In genomic region chr21:46244602-46245001, GRCh38 we compare ENCODE assay signal across 23 cellular contexts.
"Had no signal": no experiment of that assay in that cellular context is flagged by ENCODE, and none has a peak within 500 bp of the region (broad histone marks: within the 10 kb centered on the region; RNA-seq: fewer than 3 reads in every experiment).

No MANE protein-coding gene starts in this region.

- DNase-seq: activated CD4-positive, alpha-beta T cell treated with anti-CD3 and anti-CD28 coated beads for 4 hours; activated CD4-positive, alpha-beta T cell treated with anti-CD3 and anti-CD28 coated beads, Interleukin-2, amount 50 U/mL, for 4 hours; activated CD8-positive, alpha-beta memory T cell treated with anti-CD3 and anti-CD28 coated beads, Interleukin-2, amount 50 U/mL, for 4 hours; activated naive CD4-positive, alpha-beta T cell; activated T-cell treated with anti-CD3 and anti-CD28 coated beads, Interleukin-2, amount 50 U/mL, for 48 hours; colonic mucosa; effector memory CD4-positive, alpha-beta T cell; gastrocnemius medialis; islet precursor cell; left colon; mammary epithelial cell; naive B cell; pancreas; psoas muscle; SK-N-SH; stimulated activated CD4-positive, alpha-beta T cell treated with anti-CD3 and anti-CD28 coated beads, Interleukin-15, amount 100 ng/mL, for 24 hours; stimulated activated CD4-positive, alpha-beta T cell treated with anti-CD3 and anti-CD28 coated beads, Interleukin-2, amount 100 ng/mL, for 24 hours; stimulated activated naive B cell treated with anti-CD40 and anti-IgM and Interleukin-4, amounts not matched to agents 10 μg/mL and 1 μg/mL and 100 μg/mL, for 72 hours; SW 1271; testis; transverse colon had no signal

- H2AFZ ChIP-seq: hepatocyte had no signal

- H3K4me1 ChIP-seq: colonic mucosa, gastrocnemius medialis, pancreas, psoas muscle, testis, transverse colon had no signal

- H3K9me3 ChIP-seq: colonic mucosa, gastrocnemius medialis, pancreas, psoas muscle, SK-N-SH, testis, transverse colon had no signal

- H3K4me2 ChIP-seq: hepatocyte, SK-N-SH had no signal

- H3K79me2 ChIP-seq: hepatocyte had no signal

- ATAC-seq: gastrocnemius medialis; left colon; pancreas; psoas muscle; stimulated activated naive B cell treated with anti-CD40 and anti-IgM and Interleukin-4, amounts not matched to agents 10 μg/mL and 1 μg/mL and 100 μg/mL, for 72 hours had no signal

- H3K27ac ChIP-seq: colonic mucosa, gastrocnemius medialis, hepatocyte, pancreas, psoas muscle, testis, transverse colon had no signal

- H3K27me3 ChIP-seq: colonic mucosa, gastrocnemius medialis, hepatocyte, pancreas, testis, transverse colon had no signal

- H3K9ac ChIP-seq: SK-N-SH had no signal

- FAIRE-seq: bronchial epithelial cell, pancreas had no signal

- H3K4me3 ChIP-seq: colonic mucosa, gastrocnemius medialis, hepatocyte, pancreas, psoas muscle, testis, transverse colon had no signal
